ENCODE assay signal across 13 cellular contexts in genomic region chr7:36227223-36227622, GRCh38.
DNase-seq lines count a peak whose midpoint lies in the region; FAIRE-seq and TF ChIP-seq lines count a peak whose summit lies in the region.
"Had no signal": no experiment of that assay in that cellular context is flagged by ENCODE, and none has a peak within 500 bp of the region (broad histone marks: within the 10 kb centered on the region; RNA-seq: fewer than 3 reads in every experiment).

No MANE protein-coding gene starts in this region.

- DNase-seq in AG08395 (ENCODE audit: low spot score) (peak; percentile 95), RPMI7951 (ENCODE audit: low read depth) (peak; percentile 15), foreskin fibroblast (peak; percentile 20 to 54), prostate gland (ENCODE audit: low spot score) (peak; percentile 46), T-helper 2 cell (no peak), activated gamma-delta T cell (lab: John Stamatoyannopoulos, UW) (no peak), amniotic stem cell (lab: John Stamatoyannopoulos, UW) (no peak), kidney (no peak)
- DNase-seq: activated CD4-positive, CD25-positive, alpha-beta regulatory T cell; cerebellar nuclear complex; NCI-H226 had no signal

- intact Hi-C loops in prostate gland (cut with DNase I) (no loop called here), kidney (cut with DNase I) (no loop called here)

- H3K27ac ChIP-seq in prostate gland, result peak overlapping the region; percentile 40 to 65
- no peak overlapping the region for H3K27ac ChIP-seq in kidney (ENCODE audit: low read depth in 2 of 2, low read length in 2 of 2)
- H3K27ac ChIP-seq: BLaER1, RWPE1 had no signal

- no peaks in the 10 kb centered on the region for H3K27me3 ChIP-seq in prostate gland (replicated peaks; ENCODE audit: insufficient read depth)
- H3K27me3 ChIP-seq: BLaER1 had no signal

- H3K9me3 ChIP-seq in prostate gland (no peaks in the 10 kb centered on the region), kidney (ENCODE audit: control insufficient read depth in 1 of 2, low read length in 2 of 2) (no peaks in the 10 kb centered on the region)
- H3K9me3 ChIP-seq: BLaER1 had no signal

- no peak for TF ChIP-seq POLR2A in prostate gland (IDR thresholded peaks at IDR 0.05)

- FAIRE-seq in kidney (lab: Jason Lieb, UNC), result no peak

- 19% methylated on average over 5 of the region's 5 CpGs for WGBS in prostate gland

- TF ChIP-seq CTCF in foreskin fibroblast (IDR thresholded peaks at IDR 0.05; ENCODE audit: low read depth, low read length) (no peak), prostate gland (IDR thresholded peaks at IDR 0.05) (no peak), kidney (IDR thresholded peaks at IDR 0.05; ENCODE audit: borderline replicate concordance, extremely low read depth, insufficient read depth) (no peak)

- no peak overlapping the region for H3K4me3 ChIP-seq in foreskin fibroblast (ENCODE audit: low read depth in 1 of 2, low read length in 2 of 2)
- H3K4me3 ChIP-seq in prostate gland, result no peak overlapping the region
- H3K4me3 ChIP-seq in kidney (ENCODE audit: low read length in 2 of 2), result no peak overlapping the region
- H3K4me3 ChIP-seq: BLaER1 had no signal

- H3K4me1 ChIP-seq in prostate gland (replicated peaks), result peaks cover under 1% of the 10 kb centered on the region
- no peaks in the 10 kb centered on the region for H3K4me1 ChIP-seq in kidney (ENCODE audit: control insufficient read depth in 1 of 2, insufficient read depth in 1 of 2, low read depth in 1 of 2, low read length in 2 of 2)

- no peak overlapping the region for H3K9ac ChIP-seq in kidney (ENCODE audit: low read length in 2 of 2)
- H3K9ac ChIP-seq: BLaER1 had no signal

- H3K36me3 ChIP-seq in prostate gland (no peaks in the 10 kb centered on the region), kidney (ENCODE audit: control insufficient read depth in 1 of 2, insufficient read depth in 2 of 2, low read length in 2 of 2) (no peaks in the 10 kb centered on the region)
- H3K36me3 ChIP-seq: BLaER1 had no signal

Comparison
In these comparisons a context has a peak if more than half of its experiments do, and no peak if none do; other contexts are left out.
1. DNase-seq: peak in AG08395 (single experiment), RPMI7951 (single experiment), foreskin fibroblast (2 of 2) and prostate gland (single experiment); none in T-helper 2 cell (0 of 5), activated gamma-delta T cell (single experiment), amniotic stem cell (single experiment) and kidney (single experiment).
2. H3K27ac ChIP-seq: peak in prostate gland (2 of 2); none in kidney (0 of 2).